1 cellular context compared by ENCODE assay signal in genomic region chr15:25268166-25268565, GRCh38.
TF ChIP-seq lines count a peak whose summit lies in the region.

No MANE protein-coding gene starts in this region.

TF ChIP-seq in HCT116, 20 proteins besides CTCF, POLR2A, EP300 and RAD21 (continued from another document):
- no peak for TF ChIP-seq POLR2AphosphoS5 (IDR thresholded peaks at IDR 0.05; ENCODE audit: low read depth, low read length)
- no peak for TF ChIP-seq ELF1 (IDR thresholded peaks at IDR 0.05; ENCODE audit: borderline replicate concordance, low read depth)
- no peak for TF ChIP-seq SP1 (IDR thresholded peaks at IDR 0.05; ENCODE audit: low read depth)
- TF ChIP-seq EZH2phosphoT487 (IDR thresholded peaks at IDR 0.05; ENCODE audit: borderline replicate concordance) = no peak
- no peak for TF ChIP-seq FOSL1 (IDR thresholded peaks at IDR 0.05; ENCODE audit: low read depth)
- TF ChIP-seq ZFX (IDR thresholded peaks at IDR 0.05) = no peak
- no peak for TF ChIP-seq YY1 (IDR thresholded peaks at IDR 0.05; ENCODE audit: extremely low read depth, insufficient replicate concordance, low read depth, low read length)
- TF ChIP-seq REST (IDR thresholded peaks at IDR 0.05; ENCODE audit: low read depth) = no peak
